In genomic region chr1:44819594-44820327, GRCh38 we compare ENCODE assay signal across 1 cellular context.
TF ChIP-seq lines count a peak whose summit lies in the region.

No MANE protein-coding gene starts in this region.

TF ChIP-seq in GM12878, 131 proteins besides CTCF, POLR2A, EP300 and RAD21 (continues in another document):
- TF ChIP-seq CHD4 (IDR thresholded peaks at IDR 0.05) (no peak), CEBPZ (IDR thresholded peaks at IDR 0.05; ENCODE audit: low read depth, low read length) (no peak), NR2F1 (conservative IDR thresholded peaks at IDR 0.05) (peak; percentile 81; the same call in 1 of the 2 replicates), CBX3 (IDR thresholded peaks at IDR 0.05; ENCODE audit: borderline replicate concordance, low read depth) (no peak), IRF4 (IDR thresholded peaks at IDR 0.05; ENCODE audit: low read depth, low read length) (peak; percentile 15; the same call in 1 of the 2 replicates), TCF7 (IDR thresholded peaks at IDR 0.05; ENCODE audit: borderline replicate concordance) (peak; percentile 88), FOS (IDR thresholded peaks at IDR 0.05; ENCODE audit: borderline replicate concordance, extremely low read depth, insufficient read length) (no peak), USF2 (IDR thresholded peaks at IDR 0.05; ENCODE audit: borderline replicate concordance, low read depth, low read length) (no peak), E2F8 (IDR thresholded peaks at IDR 0.05; ENCODE audit: low read depth, partially characterized antibody) (no peak), CUX1 (IDR thresholded peaks at IDR 0.05; ENCODE audit: insufficient replicate concordance, low read depth, low read length) (no peak), JUNB (IDR thresholded peaks at IDR 0.05) (peak; percentile 71), MEF2A (IDR thresholded peaks at IDR 0.05; ENCODE audit: insufficient read depth, low read depth, low read length) (peak; percentile 87), HDAC2 (IDR thresholded peaks at IDR 0.05) (no peak), ZNF592 (IDR thresholded peaks at IDR 0.05) (peak; percentile 81), REST (IDR thresholded peaks at IDR 0.05; ENCODE audit: low read depth, low read length) (0 out of 2 replicates have a peak, but pooled peaks have one; percentile 25), HCFC1 (IDR thresholded peaks at IDR 0.05; ENCODE audit: low read length) (no peak), EED (IDR thresholded peaks at IDR 0.05; ENCODE audit: low read depth) (no peak; the same call in 1 of the 2 replicates), SUPT20H (IDR thresholded peaks at IDR 0.05; ENCODE audit: borderline replicate concordance, control insufficient read depth, low read depth, low read length) (no peak), POLR2AphosphoS5 (IDR thresholded peaks at IDR 0.05; ENCODE audit: low read length) (peak; percentile 100), RB1 (IDR thresholded peaks at IDR 0.05; ENCODE audit: borderline replicate concordance) (peak; percentile 16; the same call in 1 of the 2 replicates), ETV6 (conservative IDR thresholded peaks at IDR 0.05 in 1 of 2, IDR thresholded peaks at IDR 0.05 in 1 of 2; ENCODE audit: borderline replicate concordance in 1 of 2, low read depth in 1 of 2) (peak in 1 of 2 experiments; percentile 81; a peak in 2 of 4 replicates), MTA2 (IDR thresholded peaks at IDR 0.05; ENCODE audit: low read depth) (0 out of 2 replicates have a peak, but pooled peaks have one; percentile 45), SKIL (IDR thresholded peaks at IDR 0.05; ENCODE audit: low read depth, poor library complexity, severe bottlenecking) (peak; percentile 75), CEBPB (IDR thresholded peaks at IDR 0.05; ENCODE audit: borderline replicate concordance in 1 of 2, low read depth in 2 of 2, low read length in 2 of 2) (peak in 1 of 2 experiments; percentile 91; a peak in 1 of 4 replicates), BACH1 (IDR thresholded peaks at IDR 0.05; ENCODE audit: borderline replicate concordance) (peak; percentile 98), NFYA (IDR thresholded peaks at IDR 0.05; ENCODE audit: borderline replicate concordance, low read depth, low read length) (no peak), IKZF2 (IDR thresholded peaks at IDR 0.05) (peak; percentile 51 to 52), FOXK2 (IDR thresholded peaks at IDR 0.05) (no peak), SMAD5 (IDR thresholded peaks at IDR 0.05; ENCODE audit: low read depth) (peak; percentile 100), SP1 (IDR thresholded peaks at IDR 0.05; ENCODE audit: low read depth, low read length) (peak; percentile 62), POU2F2 (IDR thresholded peaks at IDR 0.05; ENCODE audit: borderline replicate concordance, low read depth, low read length) (peak; percentile 100)
